ENCODE assay signal across 20 cellular contexts in genomic region chr2:85119900-85120299, GRCh38.
"Had no signal": no experiment of that assay in that cellular context is flagged by ENCODE, and none has a peak within 500 bp of the region (broad histone marks: within the 10 kb centered on the region; RNA-seq: fewer than 3 reads in every experiment).

No MANE protein-coding gene starts in this region.

- H3K9me3 ChIP-seq: body of pancreas, left ventricle myocardium inferior, psoas muscle, suprapubic skin, transverse colon, uterus had no signal

- H3K27me3 Mint-ChIP-seq: activated CD4-positive, alpha-beta memory T cell treated with anti-CD3 and anti-CD28 coated beads for 36 hours had no signal

- DNase-seq: activated B cell treated with CpG ODN at 0.5 μM for 24 hours; activated CD4-positive, alpha-beta memory T cell treated with anti-CD3 and anti-CD28 coated beads for 36 hours; activated CD4-positive, alpha-beta T cell treated with anti-CD3 and anti-CD28 coated beads for 4 hours; activated naive CD4-positive, alpha-beta T cell treated with anti-CD3 and anti-CD28 coated beads for 36 hours; body of pancreas; dermis blood vessel endothelial cell; foreskin fibroblast; left ventricle myocardium inferior; mammary epithelial cell; nephron progenitor cell; psoas muscle; right cardiac atrium; stimulated activated CD4-positive, alpha-beta T cell treated with anti-CD3 and anti-CD28 coated beads, Interleukin-2, amount 100 ng/mL, for 24 hours; stimulated activated naive CD4-positive, alpha-beta T cell treated with Interleukin-2 at 50 U/mL for 16 hours; transverse colon; uterus had no signal

- H3K4me3 Mint-ChIP-seq: activated B cell treated with CpG ODN at 0.5 μM for 24 hours; activated CD4-positive, alpha-beta memory T cell treated with anti-CD3 and anti-CD28 coated beads for 36 hours; activated naive CD4-positive, alpha-beta T cell treated with anti-CD3 and anti-CD28 coated beads for 36 hours; nephron progenitor cell; T-helper 2 cell treated with Interferon-gamma antibody and Interleukin-4, amounts not matched to agents 5 μg/mL and 100 μg/mL, for 36 hours had no signal

- H3K27me3 ChIP-seq: body of pancreas, hepatocyte, suprapubic skin, transverse colon, uterus had no signal

- H3K36me3 Mint-ChIP-seq: activated CD4-positive, alpha-beta memory T cell treated with anti-CD3 and anti-CD28 coated beads for 36 hours had no signal

- ATAC-seq: body of pancreas, psoas muscle, right cardiac atrium had no signal

- H3K9me3 Mint-ChIP-seq: activated B cell treated with CpG ODN at 0.5 μM for 24 hours; activated CD4-positive, alpha-beta memory T cell treated with anti-CD3 and anti-CD28 coated beads for 36 hours; activated naive CD4-positive, alpha-beta T cell treated with anti-CD3 and anti-CD28 coated beads for 36 hours; nephron progenitor cell; T-helper 2 cell treated with Interferon-gamma antibody and Interleukin-4, amounts not matched to agents 5 μg/mL and 100 μg/mL, for 36 hours had no signal

- H3K36me3 ChIP-seq: left ventricle myocardium inferior, suprapubic skin, transverse colon, uterus had no signal

- H3K4me1 ChIP-seq: body of pancreas, left ventricle myocardium inferior, psoas muscle, suprapubic skin, transverse colon, uterus had no signal

- H3K27ac ChIP-seq: body of pancreas, epithelial cell of prostate, hepatocyte, left ventricle myocardium inferior, psoas muscle, suprapubic skin, transverse colon, uterus had no signal

- H3K4me1 Mint-ChIP-seq: activated B cell treated with CpG ODN at 0.5 μM for 24 hours, nephron progenitor cell had no signal

- H3K4me3 ChIP-seq: body of pancreas, hepatocyte, left ventricle myocardium inferior, psoas muscle, suprapubic skin, transverse colon, uterus had no signal

- H3K27ac Mint-ChIP-seq: activated B cell treated with CpG ODN at 0.5 μM for 24 hours; activated CD4-positive, alpha-beta memory T cell treated with anti-CD3 and anti-CD28 coated beads for 36 hours; activated naive CD4-positive, alpha-beta T cell treated with anti-CD3 and anti-CD28 coated beads for 36 hours; nephron progenitor cell; T-helper 2 cell treated with Interferon-gamma antibody and Interleukin-4, amounts not matched to agents 5 μg/mL and 100 μg/mL, for 36 hours had no signal
